In genomic region chr17:72414032-72414396, GRCh38 we compare ENCODE assay signal across 26 cellular contexts.
"Had no signal": no experiment of that assay in that cellular context is flagged by ENCODE, and none has a peak within 500 bp of the region (broad histone marks: within the 10 kb centered on the region; RNA-seq: fewer than 3 reads in every experiment).

No MANE protein-coding gene starts in this region.

- ATAC-seq: activated naive CD4-positive, alpha-beta T cell treated with anti-CD3 and anti-CD28 coated beads, Interleukin-2, amount 50 U/mL, for 72 hours; activated naive CD8-positive, alpha-beta T cell treated with anti-CD3 and anti-CD28 coated beads, Interleukin-2, amount 50 U/mL, for 24 hours; activated T-cell treated with anti-CD3 and anti-CD28 coated beads, Interleukin-2, amount 50 U/mL, for 4 hours; body of pancreas; Right ventricle myocardium inferior had no signal

- H3K27me3 ChIP-seq: ascending aorta, body of pancreas had no signal

- H3K4me3 ChIP-seq: ascending aorta, body of pancreas, SK-N-MC had no signal

- H3K36me3 ChIP-seq: ascending aorta had no signal

- DNase-seq: activated CD4-positive, alpha-beta memory T cell treated with anti-CD3 and anti-CD28 coated beads for 36 hours; activated CD4-positive, alpha-beta T cell treated with anti-CD3 and anti-CD28 coated beads, Interleukin-2, amount 10 ng/mL, durations not matched to agents 7 days and 5 days; activated CD4-positive, CD25-positive, alpha-beta regulatory T cell; activated CD8-positive, alpha-beta memory T cell treated with anti-CD3 and anti-CD28 coated beads for 24 hours; activated effector memory CD4-positive, alpha-beta T cell treated with anti-CD3 and anti-CD28 coated beads, Interleukin-2, amount 50 U/mL, for 16 hours; activated naive CD4-positive, alpha-beta T cell treated with Interleukin-2 at 50 U/mL for 16 hours; activated naive CD8-positive, alpha-beta T cell treated with anti-CD3 and anti-CD28 coated beads, Interleukin-2, amount 50 U/mL, for 24 hours; activated T-cell treated with anti-CD3 and anti-CD28 coated beads, Interleukin-2, amount 50 U/mL, for 4 hours; amniotic stem cell; body of pancreas; KG1; NCI-H1092 treated with DMSO at 0.1 percent for 48 hours; NCI-H1417 treated with DMSO at 0.1 percent for 48 hours; NCI-H1694; NCI-H2029; NCI-H2107; NCI-H2171 treated with DMSO at 0.1 percent for 48 hours; NCI-H226; NCI-H510A; NCI-H69; T-helper 1 cell had no signal

- H3K9me3 ChIP-seq: body of pancreas had no signal

- H3K27ac ChIP-seq: ascending aorta, body of pancreas, SK-N-MC, VCaP had no signal

- H3K4me1 ChIP-seq: ascending aorta had no signal
